ENCODE assay signal across 1 cellular context in genomic region chr1:110408488-110408887, GRCh38.
TF ChIP-seq lines count a peak whose summit lies in the region.

No MANE protein-coding gene starts in this region.

TF ChIP-seq in K562, 482 proteins besides CTCF, POLR2A, EP300 and RAD21 (continued from another document and continues in another):
- TF ChIP-seq GTF3C2 (IDR thresholded peaks at IDR 0.05; ENCODE audit: borderline replicate concordance, extremely low read depth, insufficient read length) (no peak), CBX3 (IDR thresholded peaks at IDR 0.05; ENCODE audit: borderline replicate concordance in 1 of 2, low read length in 2 of 2) (no peak), ZNF780A (CRISPR knock-in tag; IDR thresholded peaks at IDR 0.05) (no peak), ZNF197 (CRISPR knock-in tag; IDR thresholded peaks at IDR 0.05; ENCODE audit: low read depth) (no peak), ZNF174 (CRISPR knock-in tag; IDR thresholded peaks at IDR 0.05) (no peak), BCOR (IDR thresholded peaks at IDR 0.05) (peak; percentile 70; the same call in 1 of the 2 replicates), ZBTB40 (IDR thresholded peaks at IDR 0.05) (no peak), ZBTB40 (CRISPR knock-in tag; IDR thresholded peaks at IDR 0.05) (no peak), E2F3 (CRISPR knock-in tag; IDR thresholded peaks at IDR 0.05) (no peak), NELFE (IDR thresholded peaks at IDR 0.05; ENCODE audit: insufficient read depth, insufficient read length) (no peak), REST (CRISPR knock-in tag; IDR thresholded peaks at IDR 0.05; ENCODE audit: low read depth) (no peak), CEBPG (CRISPR knock-in tag; IDR thresholded peaks at IDR 0.05) (no peak), CEBPG (tag; conservative IDR thresholded peaks at IDR 0.05 in 1 of 2, IDR thresholded peaks at IDR 0.05 in 1 of 2) (no peak), NFIX (CRISPR knock-in tag; IDR thresholded peaks at IDR 0.05; ENCODE audit: low read depth) (no peak), ZNF384 (IDR thresholded peaks at IDR 0.05; ENCODE audit: low read depth, low read length) (peak; percentile 55), HIVEP1 (CRISPR knock-in tag; IDR thresholded peaks at IDR 0.05) (no peak), ZNF512 (tag; IDR thresholded peaks at IDR 0.05) (no peak), BRCA1 (IDR thresholded peaks at IDR 0.05) (no peak), BRCA1 (CRISPR knock-in tag; IDR thresholded peaks at IDR 0.05) (no peak), FUS (optimal IDR thresholded peaks at IDR 0.05; ENCODE audit: low read depth, low read length) (no peak), SLC30A9 (CRISPR knock-in tag; IDR thresholded peaks at IDR 0.05) (no peak), ZNF445 (CRISPR knock-in tag; IDR thresholded peaks at IDR 0.05; ENCODE audit: low read depth) (no peak), PRDM10 (IDR thresholded peaks at IDR 0.05; ENCODE audit: partially characterized antibody) (no peak), UBTF (IDR thresholded peaks at IDR 0.05; ENCODE audit: borderline replicate concordance in 1 of 2, low read depth in 2 of 2, low read length in 2 of 2) (no peak), PPARD (CRISPR knock-in tag; IDR thresholded peaks at IDR 0.05) (no peak), XRCC3 (IDR thresholded peaks at IDR 0.05) (no peak)
